15 cellular contexts compared by ENCODE assay signal in the genomic region with DNA sequence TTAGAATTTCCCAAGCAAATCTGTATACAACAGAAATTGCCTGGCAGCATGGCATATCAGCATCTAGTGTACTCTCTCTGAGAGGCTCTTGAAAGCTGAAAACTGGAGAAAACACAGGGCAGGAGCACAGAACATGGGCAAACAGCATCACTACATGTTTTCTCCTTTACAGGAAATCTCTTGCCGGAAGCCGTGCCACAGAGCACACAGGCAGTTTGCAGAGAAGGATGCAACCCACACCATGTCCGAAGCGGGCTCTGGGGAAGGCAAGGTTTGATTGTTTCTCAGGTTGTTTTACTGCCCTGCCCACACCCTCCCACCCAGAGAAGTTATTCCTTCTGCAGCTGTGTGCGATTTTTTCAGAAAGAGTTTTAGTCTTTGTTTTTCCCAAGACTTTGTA. TPM values are rescaled to one million over a fixed set of nuclear protein-coding genes. Genes with fewer than 3 reads are reported as not detected.
A peak's percentile ranks its signal among the peaks of the same experiment; 100 is the strongest.
DNase-seq lines count a peak whose midpoint lies in the region; ATAC-seq lines count a peak whose summit lies in the region.
"Had no signal": no experiment of that assay in that cellular context is flagged by ENCODE, and none has a peak within 500 bp of the region (broad histone marks: within the 10 kb centered on the region; RNA-seq: fewer than 3 reads in every experiment).

No MANE protein-coding gene starts in this region.

- H3K4me3 Mint-ChIP-seq in T-cell, result peak overlapping the region; percentile 77 to 85 (median 80)
- H3K4me3 Mint-ChIP-seq in activated naive CD8-positive, alpha-beta T cell treated with anti-CD3 and anti-CD28 coated beads, Interleukin-2, amount 10 ng/mL, durations not matched to agents 7 days and 5 days, result peak overlapping the region; percentile 87
- H3K4me3 Mint-ChIP-seq in stimulated activated naive CD8-positive, alpha-beta T cell treated with anti-CD3 and anti-CD28 coated beads, Interleukin-15, amount 100 ng/mL, for 72 hours, result peak overlapping the region; percentile 78 to 79

- no peaks in the 10 kb centered on the region for H3K9me3 Mint-ChIP-seq in T-cell
- no peaks in the 10 kb centered on the region for H3K9me3 Mint-ChIP-seq in activated naive CD8-positive, alpha-beta T cell treated with anti-CD3 and anti-CD28 coated beads, Interleukin-2, amount 10 ng/mL, durations not matched to agents 7 days and 5 days
- H3K9me3 Mint-ChIP-seq in stimulated activated naive CD8-positive, alpha-beta T cell treated with anti-CD3 and anti-CD28 coated beads, Interleukin-15, amount 100 ng/mL, for 72 hours, result no peaks in the 10 kb centered on the region

- ATAC-seq in T-cell (replicated peaks in 1 of 4) (peak in 3 of 4 experiments; percentile 56 to 59 (median 59)), HG03565 (IDR thresholded peaks at IDR 0.05; ENCODE audit: unreplicated experiment) (no peak), left colon (no peak)
- ATAC-seq in activated naive CD8-positive, alpha-beta T cell treated with anti-CD3 and anti-CD28 coated beads, Interleukin-2, amount 10 ng/mL, durations not matched to agents 7 days and 5 days (ENCODE audit: low read depth), result peak; percentile 56
- peak; percentile 41 for ATAC-seq in stimulated activated naive CD8-positive, alpha-beta T cell treated with anti-CD3 and anti-CD28 coated beads, Interleukin-15, amount 100 ng/mL, for 72 hours
- ATAC-seq: A549, HepG2 had no signal

- POLR2A ChIA-PET in T-cell (lab: Charles Lee), result interaction anchor here (0.6 to 4.9 kb wide), 3 partner anchors 9 to 108 kb away, joined by 3 to 29 read pairs (median 3); no protein-coding TSS in a partner anchor
- POLR2A ChIA-PET in activated naive CD8-positive, alpha-beta T cell treated with anti-CD3 and anti-CD28 coated beads, Interleukin-2, amount 10 ng/mL, durations not matched to agents 7 days and 5 days (lab: Charles Lee), result interaction anchor here (0.6 to 13.8 kb wide), 13 partner anchors 10 to 402 kb away, joined by 3 to 768 read pairs (median 4); a partner anchor contains a TSS

- intact Hi-C loops in left colon (cut with DNase I, micrococcal nuclease), result no loop called here

- no peaks in the 10 kb centered on the region for H3K36me3 Mint-ChIP-seq in T-cell
- no peaks in the 10 kb centered on the region for H3K36me3 Mint-ChIP-seq in activated naive CD8-positive, alpha-beta T cell treated with anti-CD3 and anti-CD28 coated beads, Interleukin-2, amount 10 ng/mL, durations not matched to agents 7 days and 5 days

- H3K27ac Mint-ChIP-seq in T-cell, result peak overlapping the region; percentile 89 to 99
- H3K27ac Mint-ChIP-seq in activated naive CD8-positive, alpha-beta T cell treated with anti-CD3 and anti-CD28 coated beads, Interleukin-2, amount 10 ng/mL, durations not matched to agents 7 days and 5 days, result peak overlapping the region; percentile 98
- peak overlapping the region; percentile 81 to 98 for H3K27ac Mint-ChIP-seq in stimulated activated naive CD8-positive, alpha-beta T cell treated with anti-CD3 and anti-CD28 coated beads, Interleukin-15, amount 100 ng/mL, for 72 hours

- CTCF ChIA-PET in T-cell (lab: Charles Lee), result interaction anchor here (0.6 to 1.7 kb wide), 7 partner anchors 32 to 139 kb away, joined by 3 to 7 read pairs (median 3); no protein-coding TSS in a partner anchor

- peaks cover 94 to 95% (median 94%) of the 10 kb centered on the region in 3 donors for H3K4me1 Mint-ChIP-seq in T-cell
- H3K4me1 Mint-ChIP-seq in activated naive CD8-positive, alpha-beta T cell treated with anti-CD3 and anti-CD28 coated beads, Interleukin-2, amount 10 ng/mL, durations not matched to agents 7 days and 5 days, result peaks cover 67% of the 10 kb centered on the region
- peaks cover 83% of the 10 kb centered on the region for H3K4me1 Mint-ChIP-seq in stimulated activated naive CD8-positive, alpha-beta T cell treated with anti-CD3 and anti-CD28 coated beads, Interleukin-15, amount 100 ng/mL, for 72 hours

- DNase-seq in activated T-cell treated with anti-CD3 and anti-CD28 coated beads for 1 hour (ENCODE audit: low read depth) (peak; percentile 33), activated T-cell treated with anti-CD3 and anti-CD28 coated beads for 4 hours (no peak), T-cell (peak in 31 of 34 experiments; percentile 35 to 76 (median 52)), kidney tubule cell (ENCODE audit: low spot score) (no peak), left colon (no peak)
- DNase-seq in activated naive CD8-positive, alpha-beta T cell treated with anti-CD3 and anti-CD28 coated beads, Interleukin-2, amount 10 ng/mL, durations not matched to agents 7 days and 5 days, result peak; percentile 56
- DNase-seq in stimulated activated naive CD8-positive, alpha-beta T cell treated with anti-CD3 and anti-CD28 coated beads, Interleukin-15, amount 100 ng/mL, for 72 hours, result peak; percentile 38 to 68
- DNase-seq: mesenchymal stem cell, NCI-H2081, retina, Right ventricle myocardium superior had no signal

- peaks cover 0 to 5% of the 10 kb centered on the region in 2 donors for H3K27me3 Mint-ChIP-seq in T-cell
- no peaks in the 10 kb centered on the region for H3K27me3 Mint-ChIP-seq in activated naive CD8-positive, alpha-beta T cell treated with anti-CD3 and anti-CD28 coated beads, Interleukin-2, amount 10 ng/mL, durations not matched to agents 7 days and 5 days
- H3K27me3 Mint-ChIP-seq in stimulated activated naive CD8-positive, alpha-beta T cell treated with anti-CD3 and anti-CD28 coated beads, Interleukin-15, amount 100 ng/mL, for 72 hours, result no peaks in the 10 kb centered on the region

RNA-seq across cellular contexts. Expression of a gene that starts 41.1 kb away (rescaled TPM):
- total RNA-seq in T-cell (not detected), left colon (under 1 TPM; 0.09 to 0.17 TPM)
- not detected for total RNA-seq in activated naive CD8-positive, alpha-beta T cell treated with anti-CD3 and anti-CD28 coated beads, Interleukin-2, amount 10 ng/mL, durations not matched to agents 7 days and 5 days
- total RNA-seq: glomerular endothelial cell, HepG2 had no signal

Comparison
In these comparisons a context has a peak if more than half of its experiments do, and no peak if none do; other contexts are left out.
1. DNase-seq: peak in activated T-cell treated with anti-CD3 and anti-CD28 coated beads for 1 hour (single experiment), T-cell (31 of 34), activated naive CD8-positive, alpha-beta T cell treated with anti-CD3 and anti-CD28 coated beads, Interleukin-2, amount 10 ng/mL, durations not matched to agents 7 days and 5 days (single experiment) and stimulated activated naive CD8-positive, alpha-beta T cell treated with anti-CD3 and anti-CD28 coated beads, Interleukin-15, amount 100 ng/mL, for 72 hours (2 of 2); none in activated T-cell treated with anti-CD3 and anti-CD28 coated beads for 4 hours (single experiment), kidney tubule cell (single experiment) and left colon (0 of 2).
2. ATAC-seq: peak in T-cell (3 of 4), activated naive CD8-positive, alpha-beta T cell treated with anti-CD3 and anti-CD28 coated beads, Interleukin-2, amount 10 ng/mL, durations not matched to agents 7 days and 5 days (single experiment) and stimulated activated naive CD8-positive, alpha-beta T cell treated with anti-CD3 and anti-CD28 coated beads, Interleukin-15, amount 100 ng/mL, for 72 hours (single experiment); none in HG03565 (single experiment) and left colon (single experiment).
3. Peak in every context shown above with its lines, with median percentiles within 50 percentile points of each other: H3K27ac Mint-ChIP-seq and H3K4me3 Mint-ChIP-seq.